In genomic region chr3:194640829-194641228, GRCh38 we compare ENCODE assay signal across 8 cellular contexts. TPM values are rescaled to one million over a fixed set of nuclear protein-coding genes. Genes with fewer than 3 reads are reported as not detected.
DNase-seq lines count a peak whose midpoint lies in the region; ATAC-seq, FAIRE-seq and TF ChIP-seq lines count a peak whose summit lies in the region.

No MANE protein-coding gene starts in this region.

- H4K20me1 ChIP-seq in H1 (replicated peaks in 1 of 2; ENCODE audit: control insufficient read depth in 1 of 2, insufficient read depth in 2 of 2, low read length in 2 of 2), result peaks cover 2% of the 10 kb centered on the region in 2 experiments

- no peak overlapping the region for H2BK5ac ChIP-seq in H1 (ENCODE audit: low read depth, low read length)
- no peak overlapping the region for H2BK5ac ChIP-seq in neuronal stem cell (ENCODE audit: low read length)

- H3K27me3 ChIP-seq in H1 (replicated peaks in 1 of 4; ENCODE audit: control insufficient read depth in 3 of 4, extremely low read depth in 1 of 4, insufficient read depth in 3 of 4, low read length in 3 of 4) (no peaks in the 10 kb centered on the region), neuronal stem cell (ENCODE audit: control insufficient read depth in 3 of 3, insufficient read depth in 3 of 3, low read depth in 1 of 3, low read length in 3 of 3) (no peaks in the 10 kb centered on the region)

- TF ChIP-seq EP300 in H1 (IDR thresholded peaks at IDR 0.05; ENCODE audit: borderline replicate concordance in 1 of 2, low read depth in 2 of 2, low read length in 2 of 2), result no peak

- H2BK120ac ChIP-seq in H1 (replicated peaks; ENCODE audit: low read depth, low read length) (no peak overlapping the region), neuronal stem cell (ENCODE audit: low read depth, low read length) (no peak overlapping the region)

- H2AFZ ChIP-seq in H1 (ENCODE audit: low read length), result no peak overlapping the region
- no peak overlapping the region for H2AFZ ChIP-seq in neuronal stem cell (ENCODE audit: low read length)

- peak in 1 of 2 experiments; percentile 11; a peak in 1 of 4 replicates for TF ChIP-seq RAD21 in H1 (IDR thresholded peaks at IDR 0.05 in 1 of 2, conservative IDR thresholded peaks at IDR 0.05 in 1 of 2; ENCODE audit: low read depth in 2 of 2, low read length in 2 of 2)

- peak; percentile 40; the same call in 1 of the 2 replicates for TF ChIP-seq CTCF in GM12875 (IDR thresholded peaks at IDR 0.05; ENCODE audit: borderline replicate concordance, insufficient read depth, low read depth, low read length)
- TF ChIP-seq CTCF in H1 (IDR thresholded peaks at IDR 0.05; ENCODE audit: control extremely low read depth in 1 of 3, insufficient read depth in 1 of 3, low read depth in 1 of 3, low read length in 3 of 3), result peak in 2 of 3 experiments; percentile 26 to 54; a peak in 3 of 4 replicates

- H3K27ac ChIP-seq in H1 (ENCODE audit: low read depth, low read length), result no peak overlapping the region
- H3K27ac ChIP-seq in neuronal stem cell (replicated peaks; ENCODE audit: low read length), result no peak overlapping the region

- H3K18ac ChIP-seq in H1 (ENCODE audit: extremely low read depth, low read length), result no peak overlapping the region
- no peak overlapping the region for H3K18ac ChIP-seq in neuronal stem cell (ENCODE audit: low read length)

- no peaks in the 10 kb centered on the region for H3K4me1 ChIP-seq in H1 (replicated peaks in 1 of 4; ENCODE audit: control insufficient read depth in 3 of 4, insufficient read depth in 4 of 4, low read length in 3 of 4)
- H3K4me1 ChIP-seq in neuronal stem cell (ENCODE audit: control insufficient read depth in 2 of 2, insufficient read depth in 1 of 2, low read depth in 1 of 2, low read length in 2 of 2), result no peaks in the 10 kb centered on the region

- FAIRE-seq in H1 (lab: Jason Lieb, UNC), result no peak

- H3K9me3 ChIP-seq in H1 (ENCODE audit: insufficient read depth in 2 of 2, low read depth in 1 of 2, low read length in 1 of 2), result no peaks in the 10 kb centered on the region
- no peaks in the 10 kb centered on the region for H3K9me3 ChIP-seq in neuronal stem cell (replicated peaks in 1 of 2; ENCODE audit: control insufficient read depth in 2 of 2, insufficient read depth in 1 of 2, low read depth in 1 of 2, low read length in 2 of 2)

- H3K4ac ChIP-seq in H1 (replicated peaks; ENCODE audit: insufficient read length, low read depth, low read length), result no peak overlapping the region
- no peak overlapping the region for H3K4ac ChIP-seq in neuronal stem cell (ENCODE audit: low read length)

- H2BK15ac ChIP-seq in H1 (ENCODE audit: low read length), result no peak overlapping the region
- no peak overlapping the region for H2BK15ac ChIP-seq in neuronal stem cell (ENCODE audit: low read length)

- H3K23ac ChIP-seq in H1 (ENCODE audit: insufficient read length) (no peak overlapping the region), neuronal stem cell (ENCODE audit: low read depth, low read length, poor library complexity) (no peak overlapping the region)

- H4K5ac ChIP-seq in H1 (ENCODE audit: insufficient read length, low read depth, low read length), result no peak overlapping the region

- H3K79me1 ChIP-seq in H1 (ENCODE audit: low read depth, low read length), result no peaks in the 10 kb centered on the region; the same call in 1 of the 2 replicates
- no peaks in the 10 kb centered on the region for H3K79me1 ChIP-seq in neuronal stem cell (ENCODE audit: low read depth, low read length)

- H3K4me3 ChIP-seq in GM12875 (ENCODE audit: low read depth, low read length), result no peak overlapping the region
- H3K4me3 ChIP-seq in H1 (ENCODE audit: extremely low read depth in 1 of 4, insufficient read depth in 2 of 4, low read depth in 3 of 4, low read length in 4 of 4), result no peak overlapping the region
- H3K4me3 ChIP-seq in neuronal stem cell (ENCODE audit: low read length in 2 of 2), result no peak overlapping the region

- no peak overlapping the region for H3K56ac ChIP-seq in H1 (replicated peaks; ENCODE audit: insufficient read length, low read depth, low read length)

- H3K9ac ChIP-seq in H1 (replicated peaks in 1 of 4; ENCODE audit: extremely low read depth in 1 of 4, low read depth in 3 of 4, low read length in 3 of 4) (no peak overlapping the region), neuronal stem cell (ENCODE audit: low read depth, low read length, poor library complexity) (no peak overlapping the region)

- H3K23me2 ChIP-seq in H1 (ENCODE audit: low read depth, low read length), result no peaks in the 10 kb centered on the region

- H4K91ac ChIP-seq in H1 (replicated peaks; ENCODE audit: insufficient read length, low read length), result no peak overlapping the region
- H4K91ac ChIP-seq in neuronal stem cell (ENCODE audit: low read depth, low read length, poor library complexity), result no peak overlapping the region

- ATAC-seq in HG03460 (IDR thresholded peaks at IDR 0.05; ENCODE audit: unreplicated experiment) (no peak), HG03139 (IDR thresholded peaks at IDR 0.05; ENCODE audit: unreplicated experiment) (no peak)

- H3K4me2 ChIP-seq in H1 (ENCODE audit: insufficient read depth in 1 of 2, low read depth in 2 of 2, low read length in 2 of 2) (no peak overlapping the region), neuronal stem cell (ENCODE audit: insufficient read depth, low read length, poor library complexity, severe bottlenecking) (no peak overlapping the region)

- H3K14ac ChIP-seq in H1 (ENCODE audit: insufficient read length), result no peak overlapping the region
- no peak overlapping the region for H3K14ac ChIP-seq in neuronal stem cell (ENCODE audit: low read length)

- H2BK12ac ChIP-seq in H1 (ENCODE audit: low read depth, low read length) (no peak overlapping the region), neuronal stem cell (ENCODE audit: low read length) (no peak overlapping the region)

- H3K79me2 ChIP-seq in H1 (ENCODE audit: control insufficient read depth in 1 of 2, insufficient read depth in 2 of 2, low read length in 2 of 2), result no peaks in the 10 kb centered on the region

- CTCF ChIA-PET in H1 (lab: Charles Lee; ENCODE audit: partially characterized antibody), result interaction anchor here (1.0 kb wide), 1 partner anchor 301 kb away, joined by 3 read pairs; no protein-coding TSS in a partner anchor

- peak; percentile 29 for DNase-seq in T follicular helper cell (ENCODE audit: low read depth)
- no peak for DNase-seq in H1 (ENCODE audit: low read depth in 1 of 2, low spot score in 2 of 2)
- peak; percentile 16 for DNase-seq in stimulated activated CD4-positive, alpha-beta T cell treated with anti-CD3 and anti-CD28 coated beads, Interleukin-1b, Interleukin-23, amount 100 ng/mL, for 48 hours
- no peak for DNase-seq in occipital lobe (lab: John Stamatoyannopoulos, UW)
- DNase-seq in neuronal stem cell (ENCODE audit: low spot score), result no peak

- H2AK5ac ChIP-seq in H1 (ENCODE audit: low read depth, low read length) (no peak overlapping the region), neuronal stem cell (ENCODE audit: low read depth, low read length) (no peak overlapping the region)

- H4K8ac ChIP-seq in H1 (ENCODE audit: extremely low read depth, insufficient read depth, low read length) (no peak overlapping the region), neuronal stem cell (ENCODE audit: low read depth, low read length) (no peak overlapping the region)

- H3K36me3 ChIP-seq in H1 (ENCODE audit: control insufficient read depth in 2 of 4, insufficient read depth in 4 of 4, low read length in 3 of 4), result peaks cover 11 to 48% (median 37%) of the 10 kb centered on the region in 4 experiments
- H3K36me3 ChIP-seq in neuronal stem cell (replicated peaks in 1 of 2; ENCODE audit: control insufficient read depth in 2 of 2, insufficient read depth in 2 of 2, low read length in 2 of 2), result peaks cover 21 to 63% of the 10 kb centered on the region in 2 donors

- 79% methylated on average over 7 of the region's 7 CpGs; no CpG with 5 or more reads in 1 of the 2 experiments for WGBS in H1 (ENCODE audit: extremely low coverage in 1 of 2, insufficient coverage in 1 of 2, insufficient read length in 1 of 2, insufficient replicate concordance in 2 of 2, low coverage in 1 of 2, low lambda C conversion rate in 2 of 2, missing lambda C conversion rate in 1 of 2), 2 experiments
- WGBS in neuronal stem cell (ENCODE audit: extremely low coverage in 2 of 2, insufficient read length in 2 of 2, insufficient replicate concordance in 1 of 2), 2 donors, result no CpG with 5 or more reads among the region's 7 CpGs

- POLR2A ChIA-PET in H1 (lab: Charles Lee; ENCODE audit: partially characterized antibody), result no interaction called here

- TF ChIP-seq POLR2A in H1 (IDR thresholded peaks at IDR 0.05; ENCODE audit: control extremely low read depth in 1 of 2, low read depth in 2 of 2, low read length in 2 of 2), result no peak

- no peak overlapping the region for H2BK20ac ChIP-seq in H1 (ENCODE audit: low read length)

RNA-seq across cellular contexts. Expression of gene TMEM44, which starts 7.6 kb away (rescaled TPM):
- 15.4 and 16.7 TPM in 2 replicates for total RNA-seq in H1 (2021; fragmentation: NEBNext Ultra II Directional; extraction: Animal tissue kit (Norgen Biotek cat#: 25700))
- 14.0 and 14.8 TPM in 2 replicates for polyA plus RNA-seq in H1 (2011; rRNA removed)
- polyA plus RNA-seq in H1 (2011; cell fraction: cytosol; rRNA removed), result 16.6 TPM
- polyA plus RNA-seq in H1 (2011; cell fraction: nucleus; rRNA removed), result 28.7 TPM
- 15.1 to 20.7 TPM (median 18.0 TPM) in 4 replicates for polyA plus RNA-seq in H1 (2012, experiment 1 of 2)
- 9.9 TPM for polyA plus RNA-seq in H1 (2012, experiment 2 of 2)
- polyA plus RNA-seq in H1 (2013, experiment 1 of 2), result 10.8 TPM
- 10.9 TPM for polyA plus RNA-seq in H1 (2013, experiment 2 of 2)
- polyA minus RNA-seq in H1 (2011; rRNA and poly(A)+ RNA removed), result 12.5 and 13.0 TPM in 2 replicates
- 15.5 TPM for polyA minus RNA-seq in H1 (2011; cell fraction: cytosol; rRNA and poly(A)+ RNA removed)
- 11.7 TPM for polyA minus RNA-seq in H1 (2011; cell fraction: nucleus; rRNA and poly(A)+ RNA removed)
- 20.6 TPM for total RNA-seq in occipital lobe
- 13.7 TPM for polyA plus RNA-seq in neuronal stem cell (2013, experiment 1 of 2)
- 13.8 TPM for polyA plus RNA-seq in neuronal stem cell (2013, experiment 2 of 2)

RNA-seq across cellular contexts. Expression of gene LSG1, which starts 31.2 kb away (rescaled TPM):
- 47.6 and 49.9 TPM in 2 replicates for total RNA-seq in H1 (2021; fragmentation: NEBNext Ultra II Directional; extraction: Animal tissue kit (Norgen Biotek cat#: 25700))
- polyA plus RNA-seq in H1 (2011; rRNA removed), result 17.8 and 23.7 TPM in 2 replicates
- polyA plus RNA-seq in H1 (2011; cell fraction: cytosol; rRNA removed), result 27.4 TPM
- polyA plus RNA-seq in H1 (2011; cell fraction: nucleus; rRNA removed), result 40.1 TPM
- 32.9 to 45.5 TPM (median 41.1 TPM) in 4 replicates for polyA plus RNA-seq in H1 (2012, experiment 1 of 2)
- polyA plus RNA-seq in H1 (2012, experiment 2 of 2), result 6.7 TPM
- polyA plus RNA-seq in H1 (2013, experiment 1 of 2), result 42.5 TPM
- polyA plus RNA-seq in H1 (2013, experiment 2 of 2), result 40.4 TPM
- polyA minus RNA-seq in H1 (2011; rRNA and poly(A)+ RNA removed), result 52.6 and 90.4 TPM in 2 replicates
- 36.5 TPM for polyA minus RNA-seq in H1 (2011; cell fraction: cytosol; rRNA and poly(A)+ RNA removed)
- 57.7 TPM for polyA minus RNA-seq in H1 (2011; cell fraction: nucleus; rRNA and poly(A)+ RNA removed)
- total RNA-seq in occipital lobe, result 42.4 TPM
- polyA plus RNA-seq in neuronal stem cell (2013, experiment 1 of 2), result 17.3 TPM
- 18.9 TPM for polyA plus RNA-seq in neuronal stem cell (2013, experiment 2 of 2)

RNA-seq across cellular contexts. Expression of gene FAM43A, which starts 44.9 kb away (rescaled TPM):
- 2.6 and 2.9 TPM in 2 replicates for total RNA-seq in H1 (2021; fragmentation: NEBNext Ultra II Directional; extraction: Animal tissue kit (Norgen Biotek cat#: 25700))
- 2.3 and 4.9 TPM in 2 replicates for polyA plus RNA-seq in H1 (2011; rRNA removed)
- polyA plus RNA-seq in H1 (2011; cell fraction: cytosol; rRNA removed), result 4.3 TPM
- polyA plus RNA-seq in H1 (2011; cell fraction: nucleus; rRNA removed), result 4.0 TPM
- 1.9 to 2.7 TPM (median 1.9 TPM) in 4 replicates for polyA plus RNA-seq in H1 (2012, experiment 1 of 2)
- polyA plus RNA-seq in H1 (2012, experiment 2 of 2), result 2.4 TPM
- polyA plus RNA-seq in H1 (2013, experiment 1 of 2), result 1.3 TPM
- 1.4 TPM for polyA plus RNA-seq in H1 (2013, experiment 2 of 2)
- 0.44 and 0.66 TPM in 2 replicates for polyA minus RNA-seq in H1 (2011; rRNA and poly(A)+ RNA removed)
- polyA minus RNA-seq in H1 (2011; cell fraction: cytosol; rRNA and poly(A)+ RNA removed), result 2.2 TPM
- polyA minus RNA-seq in H1 (2011; cell fraction: nucleus; rRNA and poly(A)+ RNA removed), result 5.6 TPM
- 5.3 TPM for total RNA-seq in occipital lobe
- polyA plus RNA-seq in neuronal stem cell (2013, experiment 1 of 2), result 0.52 TPM
- 0.47 TPM for polyA plus RNA-seq in neuronal stem cell (2013, experiment 2 of 2)

Comparison
In these comparisons a context has a peak if more than half of its experiments do, and no peak if none do; other contexts are left out.
1. DNase-seq: peak in T follicular helper cell (single experiment) and stimulated activated CD4-positive, alpha-beta T cell treated with anti-CD3 and anti-CD28 coated beads, Interleukin-1b, Interleukin-23, amount 100 ng/mL, for 48 hours (single experiment); none in H1 (0 of 2), occipital lobe (single experiment) and neuronal stem cell (single experiment).